9 cellular contexts compared by ENCODE assay signal in genomic region chr10:43403911-43404674, GRCh38. TPM values are rescaled to one million over a fixed set of nuclear protein-coding genes. Genes with fewer than 3 reads are reported as not detected.
DNase-seq lines count a peak whose midpoint lies in the region; TF ChIP-seq lines count a peak whose summit lies in the region.
"Had no signal": no experiment of that assay in that cellular context is flagged by ENCODE, and none has a peak within 500 bp of the region (broad histone marks: within the 10 kb centered on the region; RNA-seq: fewer than 3 reads in every experiment).

No MANE protein-coding gene starts in this region.

- CTCF ChIA-PET in Calu3 (lab: Charles Lee) = interaction anchor here (0.6 to 1.1 kb wide), 3 partner anchors 9 to 199 kb away, joined by 3 to 7 read pairs (median 3); no protein-coding TSS in a partner anchor

- H3K36me3 Mint-ChIP-seq in Calu3 (ENCODE audit: insufficient read depth, unreplicated experiment) (peaks cover 96% of the 10 kb centered on the region), neural crest cell (ENCODE audit: low read depth) (no peaks in the 10 kb centered on the region)

- peak overlapping the region; percentile 84 for H3K27ac Mint-ChIP-seq in Calu3 (ENCODE audit: unreplicated experiment)
- no peak overlapping the region for H3K27ac Mint-ChIP-seq in neural crest cell (ENCODE audit: unreplicated experiment)

- peak overlapping the region; percentile 41 for H3K9ac ChIP-seq in adipocyte (ENCODE audit: low read length)

- no peak for TF ChIP-seq CTCF in Calu3 (IDR thresholded peaks at IDR 0.05; ENCODE audit: unreplicated experiment)
- TF ChIP-seq CTCF in neural crest cell (conservative IDR thresholded peaks at IDR 0.05) = no peak
- TF ChIP-seq CTCF in GM10266 (IDR thresholded peaks at IDR 0.05; ENCODE audit: control insufficient read depth, insufficient read depth, low read depth, missing control alignments) = no peak

- H3K4me3 Mint-ChIP-seq in Calu3 (ENCODE audit: low read depth, unreplicated experiment) (peak overlapping the region; percentile 76), neural crest cell (peak overlapping the region; percentile 90)

- peak overlapping the region; percentile 60 for H3K27ac ChIP-seq in KOPT-K1 (ENCODE audit: low read depth, low read length, poor library complexity, severe bottlenecking)

- H3K4me1 Mint-ChIP-seq in Calu3 (ENCODE audit: low read depth, unreplicated experiment) (peaks cover 54% of the 10 kb centered on the region), neural crest cell (peaks cover 58% of the 10 kb centered on the region)

- H3K36me3 ChIP-seq in KOPT-K1 (ENCODE audit: insufficient read depth, low read length) (peaks cover 52% of the 10 kb centered on the region), adipocyte (ENCODE audit: control insufficient read depth, insufficient read depth, low read length, severe bottlenecking) (peaks cover 27% of the 10 kb centered on the region)

- BruUV-seq in Calu3 (replicated peaks; lab: Mats Ljungman, UMichigan) = no TSS peak

- intact Hi-C loops in Calu3 (cut with micrococcal nuclease; ENCODE audit: unreplicated experiment) = no loop called here

- H3K27me3 Mint-ChIP-seq in Calu3 (ENCODE audit: unreplicated experiment) = no peaks in the 10 kb centered on the region
- H3K27me3 Mint-ChIP-seq in neural crest cell (ENCODE audit: low read depth) = no peaks in the 10 kb centered on the region

- peak; percentile 53 for DNase-seq in Calu3
- no peak for DNase-seq in adipocyte (ENCODE audit: low read depth)
- DNase-seq in neural crest cell (ENCODE audit: low read depth, low spot score) = no peak
- no peak for DNase-seq in HK-2 (ENCODE audit: unreplicated experiment)
- no peak for DNase-seq in OCI-M1 (lab: John Stamatoyannopoulos, UW)
- DNase-seq in kidney glomerular epithelial cell (lab: John Stamatoyannopoulos, UW) = no peak
- DNase-seq in GM10266 (ENCODE audit: extremely low spot score) = no peak

- H3K4me3 ChIP-seq in adipocyte (ENCODE audit: low read length) = peak overlapping the region; percentile 95

- H3K9me3 ChIP-seq in KOPT-K1 (ENCODE audit: insufficient read depth, low read length, poor library complexity, severe bottlenecking) (no peaks in the 10 kb centered on the region), adipocyte (ENCODE audit: control insufficient read depth, low read length) (no peaks in the 10 kb centered on the region)

- no peaks in the 10 kb centered on the region for H3K9me3 Mint-ChIP-seq in Calu3 (ENCODE audit: low read depth, unreplicated experiment)
- no peaks in the 10 kb centered on the region for H3K9me3 Mint-ChIP-seq in neural crest cell

- H3K27me3 ChIP-seq in adipocyte (replicated peaks; ENCODE audit: control insufficient read depth, insufficient read depth, low read length) = no peaks in the 10 kb centered on the region

- H3K4me1 ChIP-seq in adipocyte (ENCODE audit: control insufficient read depth, insufficient read depth, low read length) = peaks cover 50% of the 10 kb centered on the region

RNA-seq across cellular contexts. Expression of gene HNRNPF, which starts 4.9 kb away (rescaled TPM):
- total RNA-seq in Calu3 (2022) (256 and 275 TPM in 2 replicates), neural crest cell (284 and 292 TPM in 2 replicates)

RNA-seq across cellular contexts. Expression of gene FXYD4, which starts 32.7 kb away (rescaled TPM):
- not detected in 2 replicates for total RNA-seq in Calu3 (2022)
- total RNA-seq in neural crest cell = not detected in 2 replicates
- total RNA-seq: LHCN-M2 had no signal

RNA-seq across cellular contexts. Expression of gene ZNF487, which starts 32.8 kb away (rescaled TPM):
- total RNA-seq in Calu3 (2022) (2.5 and 3.4 TPM in 2 replicates), neural crest cell (3.8 and 4.3 TPM in 2 replicates)
